ENCODE assay signal across 2 cellular contexts in genomic region chr3:123067689-123068226, GRCh38.
TF ChIP-seq lines count a peak whose summit lies in the region.

No MANE protein-coding gene starts in this region.

TF ChIP-seq in IMR-90, 13 proteins besides CTCF, POLR2A, EP300 and RAD21:
- no peak for TF ChIP-seq MAZ (IDR thresholded peaks at IDR 0.05; ENCODE audit: borderline replicate concordance, low read depth, low read length)
- no peak for TF ChIP-seq SMC3 (IDR thresholded peaks at IDR 0.05; ENCODE audit: low read depth, low read length)
- TF ChIP-seq CHD1 (IDR thresholded peaks at IDR 0.05; ENCODE audit: low read depth, low read length): no peak
- TF ChIP-seq MXI1 (IDR thresholded peaks at IDR 0.05; ENCODE audit: borderline replicate concordance, low read depth, low read length): no peak
- TF ChIP-seq BHLHE40 (IDR thresholded peaks at IDR 0.05; ENCODE audit: low read depth, low read length): no peak
- TF ChIP-seq RFX5 (IDR thresholded peaks at IDR 0.05; ENCODE audit: low read depth, low read length): no peak
- TF ChIP-seq ELK1 (IDR thresholded peaks at IDR 0.05; ENCODE audit: borderline replicate concordance, low read depth, low read length): no peak
- TF ChIP-seq, protein P1, sequence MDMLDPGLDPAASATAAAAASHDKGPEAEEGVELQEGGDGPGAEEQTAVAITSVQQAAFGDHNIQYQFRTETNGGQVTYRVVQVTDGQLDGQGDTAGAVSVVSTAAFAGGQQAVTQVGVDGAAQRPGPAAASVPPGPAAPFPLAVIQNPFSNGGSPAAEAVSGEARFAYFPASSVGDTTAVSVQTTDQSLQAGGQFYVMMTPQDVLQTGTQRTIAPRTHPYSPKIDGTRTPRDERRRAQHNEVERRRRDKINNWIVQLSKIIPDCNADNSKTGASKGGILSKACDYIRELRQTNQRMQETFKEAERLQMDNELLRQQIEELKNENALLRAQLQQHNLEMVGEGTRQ (IDR thresholded peaks at IDR 0.05; ENCODE audit: low read depth, low read length): no peak
- no peak for TF ChIP-seq NFE2L2 (IDR thresholded peaks at IDR 0.05; ENCODE audit: low read depth, low read length)
- no peak for TF ChIP-seq FOS (IDR thresholded peaks at IDR 0.05; ENCODE audit: low read depth, low read length)
- TF ChIP-seq CEBPB (IDR thresholded peaks at IDR 0.05; ENCODE audit: low read depth, low read length): no peak
- no peak for TF ChIP-seq RCOR1 (IDR thresholded peaks at IDR 0.05; ENCODE audit: insufficient replicate concordance, low read length)
- no peak for TF ChIP-seq MAFK (IDR thresholded peaks at IDR 0.05; ENCODE audit: low read depth, low read length)

TF ChIP-seq in GM12878, 131 proteins besides CTCF, POLR2A, EP300 and RAD21:
- 0 out of 2 replicates have a peak, but pooled peaks have one; percentile 21 for TF ChIP-seq EED (IDR thresholded peaks at IDR 0.05; ENCODE audit: low read depth)
- no peak for TF ChIP-seq FOXM1 (IDR thresholded peaks at IDR 0.05; ENCODE audit: low read depth, low read length)
- TF ChIP-seq CREB1 (IDR thresholded peaks at IDR 0.05; ENCODE audit: low read depth): 0 out of 2 replicates have a peak, but pooled peaks have one; percentile 15
TF ChIP-seq in GM12878: peak in this region for 2.
